Comparison of ENCODE assay signal across 11 cellular contexts in the genomic region with DNA sequence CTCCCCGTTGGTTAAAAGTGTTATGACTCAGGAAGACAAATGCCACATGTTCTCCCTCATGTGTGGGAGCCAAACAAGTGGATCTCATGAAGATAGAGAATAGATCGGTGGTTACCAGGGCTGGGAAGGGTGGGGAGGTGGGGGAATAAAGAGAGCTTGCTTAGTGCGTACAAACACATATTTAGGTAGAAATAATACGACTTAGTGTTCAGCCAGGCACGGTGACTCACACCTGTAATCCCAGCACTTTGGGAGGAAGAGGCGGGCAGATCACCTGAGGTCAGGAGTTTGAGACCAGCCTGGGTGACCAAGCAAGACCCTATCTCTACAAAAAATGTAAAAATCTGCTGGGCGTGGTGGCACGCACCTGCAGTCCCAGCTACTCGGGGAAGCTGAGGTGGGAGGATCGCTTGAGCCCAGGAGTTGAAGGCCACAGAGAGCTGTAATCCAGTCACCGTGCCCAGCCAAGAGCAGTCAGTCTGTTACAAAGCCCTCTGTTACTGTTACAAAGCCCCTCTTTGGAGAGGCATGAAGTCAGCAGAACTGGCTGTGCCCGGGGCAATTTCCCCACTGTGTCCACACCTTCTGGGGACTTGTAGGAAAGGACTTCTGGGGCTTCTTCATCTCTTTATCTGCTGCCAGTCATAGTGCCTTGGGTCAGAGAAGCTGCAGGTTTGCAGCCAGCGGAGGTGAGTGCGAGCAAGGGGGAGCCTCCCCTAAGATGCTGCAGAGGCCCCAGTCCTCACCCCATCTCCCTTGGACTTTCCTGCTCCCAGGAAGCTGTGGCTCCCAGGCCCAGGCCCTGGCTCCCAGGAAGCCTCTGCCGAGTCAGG. TPM values are rescaled to one million over a fixed set of nuclear protein-coding genes. Genes with fewer than 3 reads are reported as not detected.
DNase-seq lines count a peak whose midpoint lies in the region; ATAC-seq and TF ChIP-seq lines count a peak whose summit lies in the region.
"Had no signal": no experiment of that assay in that cellular context is flagged by ENCODE, and none has a peak within 500 bp of the region (broad histone marks: within the 10 kb centered on the region; RNA-seq: fewer than 3 reads in every experiment).

No MANE protein-coding gene starts in this region.

- H4K20me1 ChIP-seq in mammary epithelial cell (ENCODE audit: insufficient read depth, low read length) = no peaks in the 10 kb centered on the region

- H3K4me3 ChIP-seq in HUES6 (ENCODE audit: low read depth, low read length) (no peak overlapping the region), mammary epithelial cell (replicated peaks in 1 of 3; ENCODE audit: insufficient read depth in 1 of 3, low read depth in 2 of 3, low read length in 3 of 3) (no peak overlapping the region), mesendoderm (ENCODE audit: low read length) (no peak overlapping the region), thoracic aorta (no peak overlapping the region)
- H3K4me3 ChIP-seq: pancreas had no signal

- no peak overlapping the region for H3K18ac ChIP-seq in mesendoderm (ENCODE audit: low read length)

- peak overlapping the region; percentile 55; the same call in 1 of the 2 replicates for H3K27ac ChIP-seq in HUES6 (ENCODE audit: low read depth, low read length)
- peak overlapping the region; percentile 96 for H3K27ac ChIP-seq in mammary epithelial cell (ENCODE audit: insufficient read depth, low read depth, low read length)
- H3K27ac ChIP-seq in mesendoderm (ENCODE audit: low read depth, low read length) = no peak overlapping the region
- H3K27ac ChIP-seq in thoracic aorta = peak overlapping the region; percentile 97 to 99
- H3K27ac ChIP-seq: pancreas had no signal

- no peak overlapping the region for H2AK5ac ChIP-seq in mesendoderm (ENCODE audit: low read length)

- H3K36me3 ChIP-seq in HUES6 (ENCODE audit: control insufficient read depth, insufficient read depth, low read length) = no peaks in the 10 kb centered on the region
- H3K36me3 ChIP-seq in mammary epithelial cell (ENCODE audit: insufficient read depth, low read length) = no peaks in the 10 kb centered on the region
- H3K36me3 ChIP-seq in mesendoderm (ENCODE audit: control insufficient read depth, insufficient read depth, low read length) = no peaks in the 10 kb centered on the region
- no peaks in the 10 kb centered on the region for H3K36me3 ChIP-seq in thoracic aorta
- H3K36me3 ChIP-seq: pancreas had no signal

- CTCF ChIA-PET in mammary epithelial cell (lab: Charles Lee; ENCODE audit: low non-redundant PET) = interaction anchor here (0.6 to 0.9 kb wide), 4 partner anchors 8 to 390 kb away, joined by 4 read pairs; a partner anchor contains a TSS

- H2BK15ac ChIP-seq in mesendoderm (replicated peaks; ENCODE audit: low read depth) = no peak overlapping the region

- TF ChIP-seq CTCF in mammary epithelial cell (conservative IDR thresholded peaks at IDR 0.05 in 1 of 2, IDR thresholded peaks at IDR 0.05 in 1 of 2; ENCODE audit: extremely low read depth in 1 of 2, insufficient read depth in 1 of 2, low read depth in 1 of 2, low read length in 2 of 2) = no peak
- no peak for TF ChIP-seq CTCF in thoracic aorta (IDR thresholded peaks at IDR 0.05)

- intact Hi-C loops in mammary epithelial cell (cut with micrococcal nuclease) = loop anchor here (1.0 to 5.0 kb wide), 5 partner anchors 28 to 238 kb away; a partner anchor contains a TSS

- no peak overlapping the region for H4K5ac ChIP-seq in mesendoderm (ENCODE audit: low read length)

- H3K4me2 ChIP-seq in mammary epithelial cell (ENCODE audit: insufficient read depth, low read depth, low read length) (peak overlapping the region; percentile 63), mesendoderm (ENCODE audit: low read length) (no peak overlapping the region)

- H3K9ac ChIP-seq in HUES6 (ENCODE audit: low read length) (peak overlapping the region; percentile 34), mammary epithelial cell (ENCODE audit: insufficient read depth, low read length) (peak overlapping the region; percentile 33), mesendoderm (ENCODE audit: low read length) (no peak overlapping the region)

- H2BK5ac ChIP-seq in mesendoderm (ENCODE audit: low read length) = no peak overlapping the region

- no peak overlapping the region for H2BK120ac ChIP-seq in mesendoderm (ENCODE audit: low read depth, low read length)

- in situ Hi-C loops in mammary epithelial cell (cut with MboI; ENCODE audit: low sequenced_read_pairs in 2 of 2) = loop anchor here in 1 of 2 donors (5.0 to 10.0 kb wide), 2 partner anchors 35 to 98 kb away; a partner anchor contains a TSS

- H3K27me3 ChIP-seq in HUES6 (ENCODE audit: control insufficient read depth, insufficient read depth, low read length) = no peaks in the 10 kb centered on the region; the same call in 1 of the 2 replicates
- no peaks in the 10 kb centered on the region for H3K27me3 ChIP-seq in mammary epithelial cell (ENCODE audit: insufficient read depth, low read length)
- H3K27me3 ChIP-seq in mesendoderm (ENCODE audit: insufficient read depth, low read length, poor library complexity) = no peaks in the 10 kb centered on the region
- H3K27me3 ChIP-seq in thoracic aorta (replicated peaks; ENCODE audit: insufficient read depth) = no peaks in the 10 kb centered on the region
- H3K27me3 ChIP-seq: pancreas had no signal

- dilution Hi-C loops in mammary epithelial cell (cut with HindIII; ENCODE audit: low sequenced_read_pairs) = loop anchor here (5.0 to 25.0 kb wide), 2 partner anchors 105 to 390 kb away; a partner anchor contains a TSS

- H3K79me1 ChIP-seq in mesendoderm (ENCODE audit: low read length) = no peaks in the 10 kb centered on the region

- H4K8ac ChIP-seq in mesendoderm (ENCODE audit: low read depth, low read length) = no peak overlapping the region

- no peak overlapping the region for H3K4ac ChIP-seq in mesendoderm (ENCODE audit: low read depth, low read length)

- 62% methylated on average over 11 of the region's 15 CpGs for WGBS in mammary epithelial cell (ENCODE audit: low coverage, missing lambda C conversion rate)
- WGBS in mesendoderm (ENCODE audit: extremely low coverage, insufficient coverage, low lambda C conversion rate) = no CpG with 5 or more reads among the region's 15 CpGs

- no peak for ATAC-seq in thoracic aorta (ENCODE audit: insufficient number of reproducible peaks, low FRiP score, low read depth)

- H3K23ac ChIP-seq in mesendoderm (ENCODE audit: low read length) = no peak overlapping the region

- no peaks in the 10 kb centered on the region for H3K9me3 ChIP-seq in HUES6 (ENCODE audit: control insufficient read depth, insufficient read depth, low read depth, low read length)
- H3K9me3 ChIP-seq in mammary epithelial cell (replicated peaks; ENCODE audit: insufficient read depth, low read length) = no peaks in the 10 kb centered on the region
- H3K9me3 ChIP-seq in thoracic aorta = no peaks in the 10 kb centered on the region
- H3K9me3 ChIP-seq: pancreas had no signal

- H3K79me2 ChIP-seq in mammary epithelial cell (ENCODE audit: insufficient read depth, low read length) = no peaks in the 10 kb centered on the region
- no peaks in the 10 kb centered on the region for H3K79me2 ChIP-seq in mesendoderm (ENCODE audit: control insufficient read depth, insufficient read depth, low read length)

- H3K4me1 ChIP-seq in HUES6 (ENCODE audit: control insufficient read depth, insufficient read depth, low read length) (peaks cover 16% of the 10 kb centered on the region), mammary epithelial cell (ENCODE audit: insufficient read depth, low read length) (peaks cover 58% of the 10 kb centered on the region), mesendoderm (ENCODE audit: control insufficient read depth, low read depth, low read length) (peaks cover 3% of the 10 kb centered on the region), thoracic aorta (ENCODE audit: control insufficient read depth in 1 of 2, low read depth in 2 of 2) (peaks cover 15 to 42% of the 10 kb centered on the region in 2 donors)
- H3K4me1 ChIP-seq: pancreas had no signal

- DNase-seq in mammary epithelial cell = no peak
- no peak for DNase-seq in mesendoderm
- no peak for DNase-seq in thoracic aorta (ENCODE audit: low spot score)
- DNase-seq in NCI-H748 treated with DMSO at 0.1 percent for 48 hours (lab: John Stamatoyannopoulos, UW) = no peak
- no peak for DNase-seq in iPS-NIHi11 (ENCODE audit: low spot score)
- no peak for DNase-seq in NCI-H524 treated with DMSO at 0.1 percent for 48 hours (lab: John Stamatoyannopoulos, UW)
- DNase-seq: NCI-H2081 treated with DMSO at 0.1 percent for 48 hours; stimulated activated CD4-positive, alpha-beta T cell treated with anti-CD3 and anti-CD28 coated beads, Interleukin-4, amount 100 ng/mL, for 4 hours had no signal

- peak overlapping the region; percentile 4 for H3K56ac ChIP-seq in mesendoderm (ENCODE audit: low read length)

- BruUV-seq in mammary epithelial cell (replicated peaks; lab: Mats Ljungman, UMichigan) = TSS peak; percentile 77

- peak overlapping the region; percentile 54 for H2AFZ ChIP-seq in mammary epithelial cell (ENCODE audit: low read depth, low read length)

RNA-seq across cellular contexts. Expression of a gene that starts 4.3 kb away (rescaled TPM):
- 10 to 100 TPM in 1 of 2 donors, under 1 TPM in 1; 0.49 to 21.8 TPM for total RNA-seq in mammary epithelial cell
- 6.9 TPM for polyA plus RNA-seq in mammary epithelial cell
- polyA minus RNA-seq in mammary epithelial cell = 16.7 TPM
- 0.52 TPM for polyA plus RNA-seq in mesendoderm (2013, experiment 1 of 2)
- 0.55 TPM for polyA plus RNA-seq in mesendoderm (2013, experiment 2 of 2)
- 10 to 100 TPM in 1 of 2 donors, 1 to 10 TPM in 1; 3.2 to 21.2 TPM for total RNA-seq in thoracic aorta

RNA-seq across cellular contexts. Expression of a gene that starts 36.0 kb away (rescaled TPM):
- total RNA-seq in mammary epithelial cell = 1 to 10 TPM; 1.5 to 9.5 TPM
- polyA plus RNA-seq in mammary epithelial cell = 0.60 TPM
- 3.0 TPM for polyA minus RNA-seq in mammary epithelial cell
- not detected for polyA plus RNA-seq in mesendoderm (2013, experiment 1 of 2)
- 0.03 TPM for polyA plus RNA-seq in mesendoderm (2013, experiment 2 of 2)
- not detected for total RNA-seq in thoracic aorta
- total RNA-seq: pancreas, ureter had no signal
- polyA plus RNA-seq: pancreas had no signal
